Comparison of ENCODE assay signal across 16 cellular contexts in genomic region chr4:8586246-8586645, GRCh38. TPM values are rescaled to one million over a fixed set of nuclear protein-coding genes. Genes with fewer than 3 reads are reported as not detected.
DNase-seq lines count a peak whose midpoint lies in the region; TF ChIP-seq lines count a peak whose summit lies in the region.
"Had no signal": no experiment of that assay in that cellular context is flagged by ENCODE, and none has a peak within 500 bp of the region (broad histone marks: within the 10 kb centered on the region; RNA-seq: fewer than 3 reads in every experiment).

No MANE protein-coding gene starts in this region.

- no peak overlapping the region for H3K9ac ChIP-seq in neuronal stem cell (ENCODE audit: low read depth, low read length, poor library complexity)

- intact Hi-C loops in spleen (cut with DNase I; ENCODE audit: low total_unique reads) (no loop called here), sigmoid colon (cut with DNase I) (no loop called here), posterior vena cava (cut with DNase I) (loop anchor here in 1 of 2 donors (5.0 kb wide), 1 partner anchor 544 kb away; no protein-coding TSS in a partner anchor)

- H2BK120ac ChIP-seq in neuronal stem cell (ENCODE audit: low read depth, low read length), result no peak overlapping the region

- H4K91ac ChIP-seq in neuronal stem cell (ENCODE audit: low read depth, low read length, poor library complexity), result no peak overlapping the region

- H3K79me1 ChIP-seq in neuronal stem cell (ENCODE audit: low read depth, low read length), result peaks cover 3% of the 10 kb centered on the region

- no peak overlapping the region for H3K18ac ChIP-seq in neuronal stem cell (ENCODE audit: low read length)

- TF ChIP-seq EP300 in sigmoid colon (IDR thresholded peaks at IDR 0.05), result no peak

- no CpG with 5 or more reads among the region's 5 CpGs for WGBS in neuronal stem cell (ENCODE audit: extremely low coverage in 2 of 2, insufficient read length in 2 of 2, insufficient replicate concordance in 1 of 2), 2 donors
- 42 to 72% (median 47%) methylated on average over 5 of the region's 5 CpGs for WGBS in spleen, 5 donors
- 54 to 67% methylated on average over 5 of the region's 5 CpGs for WGBS in sigmoid colon, 2 donors

- no peak overlapping the region for H2AFZ ChIP-seq in neuronal stem cell (ENCODE audit: low read length)
- H2AFZ ChIP-seq: GM23338 had no signal

- H3K27ac ChIP-seq in SJCRH30, result peak overlapping the region; percentile 51; the same call in 1 of the 2 replicates
- no peak overlapping the region for H3K27ac ChIP-seq in neuronal stem cell (replicated peaks; ENCODE audit: low read length)
- no peak overlapping the region for H3K27ac ChIP-seq in spleen
- no peak overlapping the region for H3K27ac ChIP-seq in sigmoid colon

- no peak overlapping the region for H3K4me3 ChIP-seq in SJCRH30
- no peak overlapping the region for H3K4me3 ChIP-seq in neuronal stem cell (ENCODE audit: low read length in 2 of 2)
- H3K4me3 ChIP-seq in spleen, result no peak overlapping the region
- no peak overlapping the region for H3K4me3 ChIP-seq in sigmoid colon
- H3K4me3 ChIP-seq: GM23338 had no signal

- H3K4me1 ChIP-seq in SJCRH30 (peaks cover 49% of the 10 kb centered on the region), neuronal stem cell (ENCODE audit: control insufficient read depth in 2 of 2, insufficient read depth in 1 of 2, low read depth in 1 of 2, low read length in 2 of 2) (peaks cover 0 to 11% of the 10 kb centered on the region in 2 donors), spleen (no peaks in the 10 kb centered on the region), sigmoid colon (no peaks in the 10 kb centered on the region)

- H4K8ac ChIP-seq in neuronal stem cell (ENCODE audit: low read depth, low read length), result no peak overlapping the region

- H3K9me3 ChIP-seq in SJCRH30 (replicated peaks) (no peaks in the 10 kb centered on the region), neuronal stem cell (replicated peaks in 1 of 2; ENCODE audit: control insufficient read depth in 2 of 2, insufficient read depth in 1 of 2, low read depth in 1 of 2, low read length in 2 of 2) (peaks cover 0 to 2% of the 10 kb centered on the region in 2 donors), spleen (peaks cover 0 to 2% (median 0%) of the 10 kb centered on the region in 8 donors), sigmoid colon (no peaks in the 10 kb centered on the region)

- peak overlapping the region; percentile 47 for H2AK5ac ChIP-seq in neuronal stem cell (ENCODE audit: low read depth, low read length)

- TF ChIP-seq CTCF in spleen (IDR thresholded peaks at IDR 0.05 in 8 of 11, conservative IDR thresholded peaks at IDR 0.05 in 3 of 11), result no peak
- TF ChIP-seq CTCF in sigmoid colon (IDR thresholded peaks at IDR 0.05), result no peak

- H2BK15ac ChIP-seq in neuronal stem cell (ENCODE audit: low read length), result no peak overlapping the region

- no peaks in the 10 kb centered on the region for H3K36me3 ChIP-seq in SJCRH30
- H3K36me3 ChIP-seq in neuronal stem cell (replicated peaks in 1 of 2; ENCODE audit: control insufficient read depth in 2 of 2, insufficient read depth in 2 of 2, low read length in 2 of 2), result no peaks in the 10 kb centered on the region
- H3K36me3 ChIP-seq in spleen, result no peaks in the 10 kb centered on the region
- no peaks in the 10 kb centered on the region for H3K36me3 ChIP-seq in sigmoid colon

- DNase-seq in SJCRH30 (no peak), mesenteric fat pad (ENCODE audit: low spot score) (peak; percentile 43), neuronal stem cell (ENCODE audit: low spot score) (no peak), spleen (peak; percentile 34), sigmoid colon (no peak), posterior vena cava (ENCODE audit: low spot score) (no peak)
- DNase-seq in activated T-cell treated with anti-CD3 and anti-CD28 coated beads, Interleukin-2, amount 50 U/mL, for 48 hours, result no peak
- DNase-seq: ACHN; AML-193; CD4-positive, alpha-beta memory T cell; DMS79 treated with DMSO at 0.1 percent for 48 hours; GF-D8 had no signal

- H3K4ac ChIP-seq in neuronal stem cell (ENCODE audit: low read length), result no peak overlapping the region

- no peak overlapping the region for H3K23ac ChIP-seq in neuronal stem cell (ENCODE audit: low read depth, low read length, poor library complexity)

- TF ChIP-seq POLR2A in spleen (IDR thresholded peaks at IDR 0.05) (no peak), sigmoid colon (IDR thresholded peaks at IDR 0.05) (no peak)

- peak overlapping the region; percentile 61 for H3K14ac ChIP-seq in neuronal stem cell (ENCODE audit: low read length)

- no peaks in the 10 kb centered on the region for H3K27me3 ChIP-seq in SJCRH30
- H3K27me3 ChIP-seq in neuronal stem cell (ENCODE audit: control insufficient read depth in 3 of 3, insufficient read depth in 3 of 3, low read depth in 1 of 3, low read length in 3 of 3), result peaks cover 0 to 43% (median 8%) of the 10 kb centered on the region in 3 experiments
- peaks cover 0 to 95% (median 11%) of the 10 kb centered on the region in 7 donors for H3K27me3 ChIP-seq in spleen (replicated peaks in 1 of 7)
- H3K27me3 ChIP-seq in sigmoid colon, result peaks cover 15 to 68% (median 20%) of the 10 kb centered on the region in 3 donors

- H2BK5ac ChIP-seq in neuronal stem cell (ENCODE audit: low read length), result no peak overlapping the region

- no peak overlapping the region for H2BK12ac ChIP-seq in neuronal stem cell (ENCODE audit: low read length)

- no peak overlapping the region for H3K4me2 ChIP-seq in neuronal stem cell (ENCODE audit: insufficient read depth, low read length, poor library complexity, severe bottlenecking)
- H3K4me2 ChIP-seq: GM23338 had no signal

RNA-seq across cellular contexts. Expression of gene GPR78, which starts 6.1 kb away (rescaled TPM):
- 1.4 and 3.5 TPM in 2 replicates for total RNA-seq in SJCRH30 (2014; rRNA removed; shearing (Covaris generic))
- total RNA-seq in mesenteric fat pad (not detected), spleen (1 to 10 TPM in 1 of 7 donors, under 1 TPM in 3, not detected in 3; 0.07 to 1.5 (median 0.14) TPM), sigmoid colon (under 1 TPM in 1 of 4 donors, not detected in 3; 0.28 TPM), posterior vena cava (under 1 TPM; 0.09 to 0.10 TPM)
- 0.22 TPM for polyA plus RNA-seq in neuronal stem cell (2013, experiment 1 of 2)
- 0.15 TPM for polyA plus RNA-seq in neuronal stem cell (2013, experiment 2 of 2)
- polyA plus RNA-seq in spleen (under 1 TPM in 1 of 3 donors, not detected in 2; 0.09 TPM), sigmoid colon (under 1 TPM in 1 of 3 donors, not detected in 2; 0.04 TPM)
- total RNA-seq: Calu3; CD4-positive, alpha-beta memory T cell had no signal
- polyA plus RNA-seq: CD14-positive monocyte; CD4-positive, alpha-beta memory T cell; IgD-negative memory B cell had no signal

RNA-seq across cellular contexts. Expression of gene CPZ, which starts 6.3 kb away (rescaled TPM):
- 47.1 and 53.7 TPM in 2 replicates for total RNA-seq in SJCRH30 (2014; rRNA removed; shearing (Covaris generic))
- 9.7 TPM for total RNA-seq in mesenteric fat pad
- polyA plus RNA-seq in neuronal stem cell (2013, experiment 1 of 2), result 6.7 TPM
- 6.7 TPM for polyA plus RNA-seq in neuronal stem cell (2013, experiment 2 of 2)
- total RNA-seq in spleen, result 1 to 10 TPM in 3 of 7 donors, under 1 TPM in 3, not detected in 1; 0.57 to 8.5 (median 1.2) TPM
- under 1 TPM; 0.11 to 0.96 (median 0.73) TPM for polyA plus RNA-seq in spleen
- 1 to 10 TPM in 3 of 4 donors, under 1 TPM in 1; 0.54 to 8.3 (median 3.0) TPM for total RNA-seq in sigmoid colon
- 1 to 10 TPM in 2 of 3 donors, under 1 TPM in 1; 0.46 to 2.4 (median 1.8) TPM for polyA plus RNA-seq in sigmoid colon
- 10 to 100 TPM in 1 of 2 donors, 1 to 10 TPM in 1; 5.3 to 15.6 TPM for total RNA-seq in posterior vena cava
- total RNA-seq: Calu3; CD4-positive, alpha-beta memory T cell had no signal
- polyA plus RNA-seq: CD14-positive monocyte; CD4-positive, alpha-beta memory T cell; IgD-negative memory B cell had no signal

Comparison
In these comparisons a context has a peak if more than half of its experiments do, and no peak if none do; other contexts are left out.
1. DNase-seq: peak in mesenteric fat pad (single experiment) and spleen (single experiment); none in SJCRH30 (0 of 2), neuronal stem cell (single experiment), sigmoid colon (single experiment), posterior vena cava (single experiment) and activated T-cell treated with anti-CD3 and anti-CD28 coated beads, Interleukin-2, amount 50 U/mL, for 48 hours (0 of 2).